Comparison of ENCODE assay signal across 13 cellular contexts in genomic region chr10:116961305-116962251, GRCh38. TPM values are rescaled to one million over a fixed set of nuclear protein-coding genes. Genes with fewer than 3 reads are reported as not detected.
A peak's percentile ranks its signal among the peaks of the same experiment; 100 is the strongest.
DNase-seq lines count a peak whose midpoint lies in the region; ATAC-seq and TF ChIP-seq lines count a peak whose summit lies in the region.
"Had no signal": no experiment of that assay in that cellular context is flagged by ENCODE, and none has a peak within 500 bp of the region (broad histone marks: within the 10 kb centered on the region; RNA-seq: fewer than 3 reads in every experiment).

No MANE protein-coding gene starts in this region.

- H3K36me3 Mint-ChIP-seq in endothelial cell (ENCODE audit: low read depth, unreplicated experiment), result peaks cover 18% of the 10 kb centered on the region
- H3K36me3 Mint-ChIP-seq in T-helper 17 cell (ENCODE audit: low read depth), result no peaks in the 10 kb centered on the region
- H3K36me3 Mint-ChIP-seq: activated naive CD4-positive, alpha-beta T cell treated with anti-CD3 and anti-CD28 coated beads, Interleukin-2, amount 50 U/mL, for 24 hours had no signal

- no peaks in the 10 kb centered on the region for H3K9me3 ChIP-seq in T-helper 17 cell (ENCODE audit: control insufficient read depth, low read length, poor library complexity, severe bottlenecking)
- H3K9me3 ChIP-seq: thyroid gland had no signal

- no peak overlapping the region for H3K27ac Mint-ChIP-seq in endothelial cell (ENCODE audit: unreplicated experiment)
- H3K27ac Mint-ChIP-seq in T-helper 17 cell, result no peak overlapping the region
- H3K27ac Mint-ChIP-seq: activated naive CD4-positive, alpha-beta T cell treated with anti-CD3 and anti-CD28 coated beads, Interleukin-2, amount 50 U/mL, for 24 hours had no signal

- no peaks in the 10 kb centered on the region for H3K27me3 Mint-ChIP-seq in endothelial cell (ENCODE audit: unreplicated experiment)
- peaks cover 6% of the 10 kb centered on the region for H3K27me3 Mint-ChIP-seq in T-helper 17 cell
- H3K27me3 Mint-ChIP-seq: activated naive CD4-positive, alpha-beta T cell treated with anti-CD3 and anti-CD28 coated beads, Interleukin-2, amount 50 U/mL, for 24 hours had no signal

- TF ChIP-seq CTCF in endothelial cell (IDR thresholded peaks at IDR 0.05; ENCODE audit: unreplicated experiment), result no peak

- DNase-seq in D341Med (ENCODE audit: low spot score), result peak; percentile 25
- peak; percentile 100 for DNase-seq in NCI-H1436 treated with DMSO at 0.1 percent for 48 hours (lab: John Stamatoyannopoulos, UW)
- DNase-seq in SHP77 (lab: John Stamatoyannopoulos, UW), result peak; percentile 61 to 76
- DNase-seq in medulla oblongata (ENCODE audit: extremely low spot score), result peak; percentile 87
- DNase-seq in NCI-H2171 treated with DMSO at 0.1 percent for 48 hours (lab: John Stamatoyannopoulos, UW), result no peak
- no peak for DNase-seq in endothelial cell (ENCODE audit: low spot score)
- DNase-seq in T-helper 17 cell, result no peak
- DNase-seq: DMS 273 treated with DMSO at 0.1 percent for 48 hours, kidney, Right ventricle myocardium superior, thyroid gland had no signal

- no peak overlapping the region for H3K4me3 Mint-ChIP-seq in endothelial cell (ENCODE audit: unreplicated experiment)
- no peak overlapping the region for H3K4me3 Mint-ChIP-seq in T-helper 17 cell
- H3K4me3 Mint-ChIP-seq: activated naive CD4-positive, alpha-beta T cell treated with anti-CD3 and anti-CD28 coated beads, Interleukin-2, amount 50 U/mL, for 24 hours had no signal

- H3K4me1 Mint-ChIP-seq in endothelial cell (ENCODE audit: unreplicated experiment) (peaks cover 3% of the 10 kb centered on the region), T-helper 17 cell (no peaks in the 10 kb centered on the region)
- H3K4me1 Mint-ChIP-seq: activated naive CD4-positive, alpha-beta T cell treated with anti-CD3 and anti-CD28 coated beads, Interleukin-2, amount 50 U/mL, for 24 hours had no signal

- H3K9me3 Mint-ChIP-seq in endothelial cell (ENCODE audit: unreplicated experiment), result no peaks in the 10 kb centered on the region
- H3K9me3 Mint-ChIP-seq: activated naive CD4-positive, alpha-beta T cell treated with anti-CD3 and anti-CD28 coated beads, Interleukin-2, amount 50 U/mL, for 24 hours had no signal

- ATAC-seq in T-helper 17 cell (no peak), HG03565 (IDR thresholded peaks at IDR 0.05; ENCODE audit: unreplicated experiment) (no peak)

RNA-seq across cellular contexts. Expression of gene SHTN1, which starts 43.4 kb away (rescaled TPM):
- total RNA-seq in endothelial cell (ENCODE audit: unreplicated experiment), result 106 TPM
- total RNA-seq in T-helper 17 cell, result 1 to 10 TPM; 2.4 to 2.7 TPM

Comparison
In these comparisons a context has a peak if more than half of its experiments do, and no peak if none do; other contexts are left out.
1. DNase-seq: peak in D341Med (single experiment), NCI-H1436 treated with DMSO at 0.1 percent for 48 hours (single experiment), SHP77 (2 of 2) and medulla oblongata (single experiment); none in NCI-H2171 treated with DMSO at 0.1 percent for 48 hours (single experiment), endothelial cell (single experiment) and T-helper 17 cell (0 of 3).
2. RNA of gene SHTN1, which starts 43.4 kb away (total RNA-seq): 106 TPM in endothelial cell (single experiment); 2.4 to 2.7 TPM in T-helper 17 cell; every median in the first group is over 10 times any median in the second.